ENCODE assay signal across 10 cellular contexts in genomic region chr3:152374260-152374990, GRCh38.
DNase-seq lines count a peak whose midpoint lies in the region; ATAC-seq and TF ChIP-seq lines count a peak whose summit lies in the region.
"Had no signal": no experiment of that assay in that cellular context is flagged by ENCODE, and none has a peak within 500 bp of the region (broad histone marks: within the 10 kb centered on the region; RNA-seq: fewer than 3 reads in every experiment).

No MANE protein-coding gene starts in this region.

- no peak for TF ChIP-seq CTCF in neural crest cell (conservative IDR thresholded peaks at IDR 0.05)

- no peak overlapping the region for H3K27ac ChIP-seq in CD8-positive, alpha-beta memory T cell (ENCODE audit: low read depth, low read length)
- H3K27ac ChIP-seq: pancreas had no signal

- no peaks in the 10 kb centered on the region for H3K9me3 Mint-ChIP-seq in CD8-positive, alpha-beta memory T cell
- H3K9me3 Mint-ChIP-seq in activated CD8-positive, alpha-beta T cell treated with anti-CD3 and anti-CD28 coated beads, Interleukin-2, amount 10 ng/mL, durations not matched to agents 7 days and 5 days (ENCODE audit: insufficient read depth): no peaks in the 10 kb centered on the region
- peaks cover 9% of the 10 kb centered on the region for H3K9me3 Mint-ChIP-seq in neural crest cell

- no peaks in the 10 kb centered on the region for H3K9me3 ChIP-seq in CD8-positive, alpha-beta memory T cell (ENCODE audit: low read length)
- H3K9me3 ChIP-seq: pancreas had no signal

- no peaks in the 10 kb centered on the region for H3K27me3 ChIP-seq in CD8-positive, alpha-beta memory T cell (ENCODE audit: insufficient read depth, low read length, poor library complexity, severe bottlenecking)
- H3K27me3 ChIP-seq: pancreas had no signal

- H3K27me3 Mint-ChIP-seq in CD8-positive, alpha-beta memory T cell: no peaks in the 10 kb centered on the region
- H3K27me3 Mint-ChIP-seq in activated CD8-positive, alpha-beta T cell treated with anti-CD3 and anti-CD28 coated beads, Interleukin-2, amount 10 ng/mL, durations not matched to agents 7 days and 5 days (ENCODE audit: low read depth): no peaks in the 10 kb centered on the region
- H3K27me3 Mint-ChIP-seq in neural crest cell (ENCODE audit: low read depth): no peaks in the 10 kb centered on the region

- H3K4me1 Mint-ChIP-seq in CD8-positive, alpha-beta memory T cell: peaks cover 83 to 99% (median 96%) of the 10 kb centered on the region in 3 donors
- H3K4me1 Mint-ChIP-seq in activated CD8-positive, alpha-beta T cell treated with anti-CD3 and anti-CD28 coated beads, Interleukin-2, amount 10 ng/mL, durations not matched to agents 7 days and 5 days (ENCODE audit: low read depth): peaks cover 52% of the 10 kb centered on the region
- peaks cover 11% of the 10 kb centered on the region for H3K4me1 Mint-ChIP-seq in neural crest cell

- H3K27ac Mint-ChIP-seq in CD8-positive, alpha-beta memory T cell: peak overlapping the region in 7 of 8 donors; percentile 19 to 84 (median 43)
- no peak overlapping the region for H3K27ac Mint-ChIP-seq in activated CD8-positive, alpha-beta T cell treated with anti-CD3 and anti-CD28 coated beads, Interleukin-2, amount 10 ng/mL, durations not matched to agents 7 days and 5 days
- H3K27ac Mint-ChIP-seq in neural crest cell (ENCODE audit: unreplicated experiment): peak overlapping the region; percentile 19

- H3K4me1 ChIP-seq in CD8-positive, alpha-beta memory T cell (ENCODE audit: insufficient read depth, low read length): peaks cover 69% of the 10 kb centered on the region

- CTCF ChIA-PET in CD8-positive, alpha-beta memory T cell (lab: Charles Lee): interaction anchor here (1.6 kb wide), 1 partner anchor 191 kb away, joined by 5 read pairs; no protein-coding TSS in a partner anchor
- CTCF ChIA-PET in activated CD8-positive, alpha-beta T cell treated with anti-CD3 and anti-CD28 coated beads, Interleukin-2, amount 10 ng/mL, durations not matched to agents 7 days and 5 days (lab: Charles Lee): no interaction called here

- H3K36me3 ChIP-seq in CD8-positive, alpha-beta memory T cell (ENCODE audit: insufficient read depth, low read length): peaks cover 12% of the 10 kb centered on the region
- H3K36me3 ChIP-seq: pancreas had no signal

- POLR2A ChIA-PET in CD8-positive, alpha-beta memory T cell (lab: Charles Lee): interaction anchor here (2.4 kb wide), 1 partner anchor 105 kb away, joined by 7 read pairs; the partner anchor contains the start of gene MBNL1
- POLR2A ChIA-PET in activated CD8-positive, alpha-beta T cell treated with anti-CD3 and anti-CD28 coated beads, Interleukin-2, amount 10 ng/mL, durations not matched to agents 7 days and 5 days (lab: Charles Lee): no interaction called here

- peak overlapping the region in 3 of 7 donors; percentile 2 to 17 (median 13) for H3K4me3 Mint-ChIP-seq in CD8-positive, alpha-beta memory T cell
- no peak overlapping the region for H3K4me3 Mint-ChIP-seq in activated CD8-positive, alpha-beta T cell treated with anti-CD3 and anti-CD28 coated beads, Interleukin-2, amount 10 ng/mL, durations not matched to agents 7 days and 5 days
- H3K4me3 Mint-ChIP-seq in neural crest cell: no peak overlapping the region

- peak; percentile 33 for ATAC-seq in GM21529 (IDR thresholded peaks at IDR 0.05; ENCODE audit: unreplicated experiment)
- ATAC-seq in activated CD8-positive, alpha-beta T cell treated with anti-CD3 and anti-CD28 coated beads, Interleukin-2, amount 10 ng/mL, durations not matched to agents 7 days and 5 days: peak; percentile 19
- ATAC-seq in HG02938 (IDR thresholded peaks at IDR 0.05; ENCODE audit: unreplicated experiment): no peak

- H3K4me3 ChIP-seq in CD8-positive, alpha-beta memory T cell (ENCODE audit: low read length): no peak overlapping the region
- H3K4me3 ChIP-seq: pancreas had no signal

- H3K36me3 Mint-ChIP-seq in CD8-positive, alpha-beta memory T cell: peaks cover 16 to 77% (median 37%) of the 10 kb centered on the region in 3 donors
- peaks cover 68% of the 10 kb centered on the region for H3K36me3 Mint-ChIP-seq in activated CD8-positive, alpha-beta T cell treated with anti-CD3 and anti-CD28 coated beads, Interleukin-2, amount 10 ng/mL, durations not matched to agents 7 days and 5 days (ENCODE audit: low read depth)
- peaks cover 21% of the 10 kb centered on the region for H3K36me3 Mint-ChIP-seq in neural crest cell (ENCODE audit: low read depth)

- DNase-seq in CD8-positive, alpha-beta memory T cell: no peak
- DNase-seq in activated CD8-positive, alpha-beta T cell treated with anti-CD3 and anti-CD28 coated beads, Interleukin-2, amount 10 ng/mL, durations not matched to agents 7 days and 5 days: no peak
- DNase-seq in neural crest cell (ENCODE audit: low read depth, low spot score) (no peak), NCI-H2227 (lab: John Stamatoyannopoulos, UW; ENCODE audit: unreplicated experiment) (no peak), NCI-H2107 treated with DMSO at 0.1 percent for 48 hours (lab: John Stamatoyannopoulos, UW; ENCODE audit: unreplicated experiment) (no peak), cortex of kidney (lab: John Stamatoyannopoulos, UW) (no peak)
- DNase-seq: EL, pancreas had no signal
